Comparison of ENCODE assay signal across 10 cellular contexts in genomic region chr2:224969633-224970292, GRCh38.
DNase-seq lines count a peak whose midpoint lies in the region; ATAC-seq lines count a peak whose summit lies in the region.
"Had no signal": no experiment of that assay in that cellular context is flagged by ENCODE, and none has a peak within 500 bp of the region (broad histone marks: within the 10 kb centered on the region; RNA-seq: fewer than 3 reads in every experiment).

No MANE protein-coding gene starts in this region.

- peak overlapping the region; percentile 68 to 92 (median 83) for H3K4me3 Mint-ChIP-seq in IgD-negative memory B cell

- no peaks in the 10 kb centered on the region for H3K9me3 Mint-ChIP-seq in IgD-negative memory B cell

- H3K27ac Mint-ChIP-seq in IgD-negative memory B cell = peak overlapping the region; percentile 94 to 97 (median 97)

- ATAC-seq in GM18861 (IDR thresholded peaks at IDR 0.05; ENCODE audit: unreplicated experiment) = peak; percentile 29
- ATAC-seq in GM21619 (IDR thresholded peaks at IDR 0.05; ENCODE audit: unreplicated experiment) = peak; percentile 39
- ATAC-seq: psoas muscle had no signal

- in situ Hi-C loops in G401 (cut with HindIII; ENCODE audit: low sequenced_read_pairs) (no loop called here), HAP-1 (cut with MboI; ENCODE audit: low sequenced_read_pairs) (no loop called here)

- DNase-seq in renal cortical epithelial cell (ENCODE audit: low read depth) (peak; percentile 26), putamen (ENCODE audit: low spot score) (no peak), G401 (ENCODE audit: low spot score) (no peak), HAP-1 (ENCODE audit: low spot score in 2 of 2) (no peak)
- DNase-seq: HCEC 1CT, Karpas-422, psoas muscle had no signal

- H3K27me3 ChIP-seq in HAP-1 (ENCODE audit: low read depth) = no peaks in the 10 kb centered on the region

- no peak overlapping the region for H3K4me3 ChIP-seq in HAP-1
- H3K4me3 ChIP-seq: psoas muscle had no signal

- peaks cover 2% of the 10 kb centered on the region for H3K27me3 Mint-ChIP-seq in IgD-negative memory B cell

- H3K4me1 ChIP-seq in HAP-1 = no peaks in the 10 kb centered on the region

- peaks cover 54 to 65% (median 56%) of the 10 kb centered on the region in 3 donors for H3K4me1 Mint-ChIP-seq in IgD-negative memory B cell

- H3K9me3 ChIP-seq in HAP-1 = no peaks in the 10 kb centered on the region
- H3K9me3 ChIP-seq: psoas muscle had no signal

- H3K36me3 ChIP-seq in HAP-1 (replicated peaks) = no peaks in the 10 kb centered on the region

- no peaks in the 10 kb centered on the region for H3K36me3 Mint-ChIP-seq in IgD-negative memory B cell
